ENCODE assay signal across 2 cellular contexts in genomic region chr10:33125522-33125921, GRCh38.
TF ChIP-seq lines count a peak whose summit lies in the region.

No MANE protein-coding gene starts in this region.

TF ChIP-seq in liver, 16 proteins besides CTCF, POLR2A, EP300 and RAD21:
- TF ChIP-seq HNF4G (IDR thresholded peaks at IDR 0.05), result no peak
- TF ChIP-seq ZBTB33 (IDR thresholded peaks at IDR 0.05), result no peak
- no peak for TF ChIP-seq TAF1 (conservative IDR thresholded peaks at IDR 0.05)
- TF ChIP-seq SP1 (IDR thresholded peaks at IDR 0.05), result no peak
- TF ChIP-seq EGR1 (IDR thresholded peaks at IDR 0.05; ENCODE audit: low read depth in 2 of 2), result no peak
- no peak for TF ChIP-seq MAX (IDR thresholded peaks at IDR 0.05)
- TF ChIP-seq ATF3 (IDR thresholded peaks at IDR 0.05), result no peak
- TF ChIP-seq FOXA1 (IDR thresholded peaks at IDR 0.05), result no peak
- TF ChIP-seq HNF4A (conservative IDR thresholded peaks at IDR 0.05), result no peak
- no peak for TF ChIP-seq JUND (IDR thresholded peaks at IDR 0.05)
- no peak for TF ChIP-seq RXRA (IDR thresholded peaks at IDR 0.05)
- no peak for TF ChIP-seq REST (IDR thresholded peaks at IDR 0.05)
- TF ChIP-seq GABPA (IDR thresholded peaks at IDR 0.05 in 1 of 2, conservative IDR thresholded peaks at IDR 0.05 in 1 of 2), result no peak
- TF ChIP-seq NR2F2 (IDR thresholded peaks at IDR 0.05), result no peak
- no peak for TF ChIP-seq FOXA2 (IDR thresholded peaks at IDR 0.05)
- TF ChIP-seq YY1 (IDR thresholded peaks at IDR 0.05), result no peak

TF ChIP-seq in HepG2, 621 proteins besides CTCF, POLR2A, EP300 and RAD21:
- TF ChIP-seq GLI4 (CRISPR knock-in tag; IDR thresholded peaks at IDR 0.05; ENCODE audit: borderline replicate concordance), result no peak
- no peak for TF ChIP-seq ZGPAT (CRISPR knock-in tag; IDR thresholded peaks at IDR 0.05)
- no peak for TF ChIP-seq ATF4 (CRISPR knock-in tag; IDR thresholded peaks at IDR 0.05)
- no peak for TF ChIP-seq ZNF510 (CRISPR knock-in tag; IDR thresholded peaks at IDR 0.05; ENCODE audit: low read depth)
